1 cellular context compared by ENCODE assay signal in genomic region chr11:68020575-68020974, GRCh38.
TF ChIP-seq lines count a peak whose summit lies in the region.

No MANE protein-coding gene starts in this region.

TF ChIP-seq in GM12878, 131 proteins besides CTCF, POLR2A, EP300 and RAD21:
- TF ChIP-seq EGR1 (IDR thresholded peaks at IDR 0.05; ENCODE audit: borderline replicate concordance in 1 of 2, low read depth in 2 of 2, low read length in 2 of 2) (no peak), ZNF207 (IDR thresholded peaks at IDR 0.05; ENCODE audit: borderline replicate concordance) (no peak), ZNF217 (IDR thresholded peaks at IDR 0.05) (no peak)
